ENCODE assay signal across 30 cellular contexts in genomic region chr19:5285311-5285710, GRCh38.
"Had no signal": no experiment of that assay in that cellular context is flagged by ENCODE, and none has a peak within 500 bp of the region (broad histone marks: within the 10 kb centered on the region; RNA-seq: fewer than 3 reads in every experiment).

No MANE protein-coding gene starts in this region.

- H3K27me3 Mint-ChIP-seq: progenitor cell of endocrine pancreas, type B pancreatic cell had no signal

- H3K36me3 ChIP-seq: neutrophil had no signal

- H3K4me3 Mint-ChIP-seq: effector memory CD8-positive, alpha-beta T cell; mesothelial cell of epicardium; naive B cell; nephron; stimulated activated effector memory CD8-positive, alpha-beta T cell treated with anti-CD3 and anti-CD28 coated beads, Interleukin-12 subunit alpha, Interleukin-12 subunit beta, amount 100 ng/mL, for 72 hours; type B pancreatic cell had no signal

- FAIRE-seq: endometrium, islet of Langerhans had no signal

- H3K4me1 ChIP-seq: parathyroid adenoma had no signal

- H3K79me2 ChIP-seq: parathyroid adenoma had no signal

- H2AFZ ChIP-seq: parathyroid adenoma had no signal

- H3K27ac ChIP-seq: esophagus squamous epithelium, heart right ventricle, left lung, neutrophil, parathyroid adenoma, right atrium auricular region, testis, tibial artery had no signal

- H3K4me3 ChIP-seq: esophagus squamous epithelium, heart right ventricle, left lung, mucosa of descending colon, right atrium auricular region, testis, tibial artery had no signal

- H3K27me3 ChIP-seq: heart right ventricle, right atrium auricular region, testis, tibial artery had no signal

- DNase-seq: cortex of kidney; effector memory CD8-positive, alpha-beta T cell; erythroblast; esophagus squamous epithelium; foreskin melanocyte; glutamatergic neuron; heart right ventricle; hippocampal formation; left cardiac atrium; left lung; mesenchymal stem cell; mucosa of descending colon; naive B cell; stimulated activated CD4-positive, alpha-beta T cell treated with anti-CD3 and anti-CD28 coated beads, Interleukin-2, amount 100 ng/mL, for 24 hours; stimulated activated CD4-positive, alpha-beta T cell treated with anti-CD3 and anti-CD28 coated beads, Interleukin-4, amount 100 ng/mL, for 24 hours; stimulated activated naive CD8-positive, alpha-beta T cell treated with anti-CD3 and anti-CD28 coated beads, Interleukin-15, Interleukin-2, amounts not matched to agents 100 U/mL and 50 U/mL, for 24 hours; substantia nigra; testis; tibial artery had no signal

- H3K9me3 ChIP-seq: esophagus squamous epithelium, heart right ventricle, left lung, mucosa of descending colon, neutrophil, right atrium auricular region, testis, tibial artery had no signal

- ATAC-seq: effector memory CD8-positive, alpha-beta T cell; heart right ventricle; left cardiac atrium; left lung; mucosa of descending colon; sciatic nerve; stimulated activated effector memory CD8-positive, alpha-beta T cell treated with anti-CD3 and anti-CD28 coated beads, Interleukin-12 subunit alpha, Interleukin-12 subunit beta, amount 100 ng/mL, for 72 hours; stimulated activated naive CD8-positive, alpha-beta T cell treated with anti-CD3 and anti-CD28 coated beads, Interleukin-15, Interleukin-2, amounts not matched to agents 100 U/mL and 50 U/mL, for 24 hours had no signal

- H3K9me3 Mint-ChIP-seq: mesothelial cell of epicardium; nephron; stimulated activated effector memory CD8-positive, alpha-beta T cell treated with anti-CD3 and anti-CD28 coated beads, Interleukin-12 subunit alpha, Interleukin-12 subunit beta, amount 100 ng/mL, for 72 hours; type B pancreatic cell had no signal

- H3K27ac Mint-ChIP-seq: effector memory CD8-positive, alpha-beta T cell; mesothelial cell of epicardium; nephron; progenitor cell of endocrine pancreas; stimulated activated effector memory CD8-positive, alpha-beta T cell treated with anti-CD3 and anti-CD28 coated beads, Interleukin-12 subunit alpha, Interleukin-12 subunit beta, amount 100 ng/mL, for 72 hours; type B pancreatic cell had no signal

- H3K9ac ChIP-seq: parathyroid adenoma had no signal

- H3K36me3 Mint-ChIP-seq: stimulated activated effector memory CD8-positive, alpha-beta T cell treated with anti-CD3 and anti-CD28 coated beads, Interleukin-12 subunit alpha, Interleukin-12 subunit beta, amount 100 ng/mL, for 72 hours had no signal
